11 cellular contexts compared by ENCODE assay signal in genomic region chr1:77655431-77655974, GRCh38. TPM values are rescaled to one million over a fixed set of nuclear protein-coding genes. Genes with fewer than 3 reads are reported as not detected.
DNase-seq lines count a peak whose midpoint lies in the region; ATAC-seq and TF ChIP-seq lines count a peak whose summit lies in the region.
"Had no signal": no experiment of that assay in that cellular context is flagged by ENCODE, and none has a peak within 500 bp of the region (broad histone marks: within the 10 kb centered on the region; RNA-seq: fewer than 3 reads in every experiment).

No MANE protein-coding gene starts in this region.

- peak overlapping the region; percentile 8 to 13 for H3K27ac Mint-ChIP-seq in T-cell
- peak overlapping the region in 7 of 9 donors; percentile 6 to 57 (median 24) for H3K27ac Mint-ChIP-seq in naive thymus-derived CD4-positive, alpha-beta T cell
- no peak overlapping the region for H3K27ac Mint-ChIP-seq in WTC11
- H3K27ac Mint-ChIP-seq: activated T-helper 1 cell treated with anti-CD3 and anti-CD28 coated beads, Interleukin-12 subunit alpha, Interleukin-12 subunit beta, Interleukin-2, Interleukin-4 antibody, amounts not matched to agents 30 ng/mL and 10 ng/mL and 1 ng/mL, durations not matched to agents 14 hours and 24 hours and 36 hours had no signal

- H3K36me3 Mint-ChIP-seq in T-cell (peaks cover 49% of the 10 kb centered on the region), WTC11 (peaks cover 24% of the 10 kb centered on the region)
- peaks cover 4 to 52% (median 45%) of the 10 kb centered on the region in 5 donors for H3K36me3 Mint-ChIP-seq in naive thymus-derived CD4-positive, alpha-beta T cell

- POLR2A ChIA-PET in T-cell (lab: Charles Lee) (no interaction called here), WTC11 (lab: Charles Lee) (no interaction called here)
- POLR2A ChIA-PET in naive thymus-derived CD4-positive, alpha-beta T cell (lab: Charles Lee): no interaction called here

- no peaks in the 10 kb centered on the region for H3K4me1 ChIP-seq in naive thymus-derived CD4-positive, alpha-beta T cell (ENCODE audit: control insufficient read depth in 2 of 2, insufficient read depth in 2 of 2, low read length in 2 of 2)

- H3K36me3 ChIP-seq in naive thymus-derived CD4-positive, alpha-beta T cell (ENCODE audit: control insufficient read depth in 2 of 3, insufficient read depth in 3 of 3, low read length in 3 of 3): peaks cover 0 to 13% (median 0%) of the 10 kb centered on the region in 3 experiments

- H3K4me3 ChIP-seq in naive thymus-derived CD4-positive, alpha-beta T cell (ENCODE audit: low read length): no peak overlapping the region
- H3K4me3 ChIP-seq: dorsolateral prefrontal cortex had no signal

- H3K9me3 ChIP-seq in naive thymus-derived CD4-positive, alpha-beta T cell (ENCODE audit: control insufficient read depth in 2 of 3, low read length in 3 of 3): peaks cover 0 to 9% (median 4%) of the 10 kb centered on the region in 3 experiments

- CTCF ChIA-PET in T-cell (lab: Charles Lee) (no interaction called here), WTC11 (lab: Charles Lee) (no interaction called here)
- CTCF ChIA-PET in naive thymus-derived CD4-positive, alpha-beta T cell (lab: Charles Lee): no interaction called here

- H3K27ac ChIP-seq in naive thymus-derived CD4-positive, alpha-beta T cell (ENCODE audit: low read depth, low read length): no peak overlapping the region

- H3K4me1 Mint-ChIP-seq in T-cell: peaks cover 35 to 51% (median 51%) of the 10 kb centered on the region in 3 donors
- peaks cover 14 to 62% (median 46%) of the 10 kb centered on the region in 7 donors for H3K4me1 Mint-ChIP-seq in naive thymus-derived CD4-positive, alpha-beta T cell
- H3K4me1 Mint-ChIP-seq in WTC11: peaks cover 2% of the 10 kb centered on the region; the same call in 1 of the 2 replicates
- H3K4me1 Mint-ChIP-seq: nephron progenitor cell had no signal

- no peak for TF ChIP-seq CTCF in WTC11 (IDR thresholded peaks at IDR 0.05)

- ATAC-seq in GM18502 (IDR thresholded peaks at IDR 0.05; ENCODE audit: poor library complexity, unreplicated experiment) (peak; percentile 46), HG03039 (IDR thresholded peaks at IDR 0.05; ENCODE audit: unreplicated experiment) (peak; percentile 69), T-cell (replicated peaks in 1 of 4) (no peak), GM21576 (IDR thresholded peaks at IDR 0.05; ENCODE audit: unreplicated experiment) (no peak), WTC11 (no peak)
- ATAC-seq in naive thymus-derived CD4-positive, alpha-beta T cell: no peak

- H3K27me3 ChIP-seq in naive thymus-derived CD4-positive, alpha-beta T cell (ENCODE audit: control insufficient read depth in 2 of 2, insufficient read depth in 2 of 2, low read length in 2 of 2): no peaks in the 10 kb centered on the region
- H3K27me3 ChIP-seq: dorsolateral prefrontal cortex had no signal

- H3K4me3 Mint-ChIP-seq in T-cell (no peak overlapping the region), WTC11 (no peak overlapping the region)
- peak overlapping the region in 2 of 10 donors; percentile 12 to 26 for H3K4me3 Mint-ChIP-seq in naive thymus-derived CD4-positive, alpha-beta T cell
- H3K4me3 Mint-ChIP-seq: activated T-helper 1 cell treated with anti-CD3 and anti-CD28 coated beads, Interleukin-12 subunit alpha, Interleukin-12 subunit beta, Interleukin-2, Interleukin-4 antibody, amounts not matched to agents 30 ng/mL and 10 ng/mL and 1 ng/mL, durations not matched to agents 14 hours and 24 hours and 36 hours; nephron progenitor cell had no signal

- intact Hi-C loops in naive thymus-derived CD4-positive, alpha-beta T cell (cut with micrococcal nuclease): no loop called here

- DNase-seq in T-cell (no peak), HPDE6-E6E7 (ENCODE audit: extremely low spot score) (no peak), WTC11 (ENCODE audit: low spot score) (no peak)
- DNase-seq in naive thymus-derived CD4-positive, alpha-beta T cell: no peak
- DNase-seq: dorsolateral prefrontal cortex, nephron progenitor cell, T-helper 9 cell had no signal

- H3K9me3 Mint-ChIP-seq in T-cell (peaks cover 0 to 10% (median under 1%) of the 10 kb centered on the region in 3 donors), WTC11 (peaks cover 26% of the 10 kb centered on the region)
- H3K9me3 Mint-ChIP-seq in naive thymus-derived CD4-positive, alpha-beta T cell: peaks cover 0 to 32% (median 17%) of the 10 kb centered on the region in 11 donors

- H3K27me3 Mint-ChIP-seq in T-cell (no peaks in the 10 kb centered on the region), WTC11 (ENCODE audit: low read depth) (no peaks in the 10 kb centered on the region)
- no peaks in the 10 kb centered on the region for H3K27me3 Mint-ChIP-seq in naive thymus-derived CD4-positive, alpha-beta T cell

TF ChIP-seq in WTC11, 78 proteins besides CTCF, POLR2A, EP300 and RAD21:
- no peak for TF ChIP-seq ZBTB21 (CRISPR knock-in tag; IDR thresholded peaks at IDR 0.05; ENCODE audit: borderline replicate concordance)
- TF ChIP-seq ZNF396 (CRISPR knock-in tag; IDR thresholded peaks at IDR 0.05; ENCODE audit: borderline replicate concordance): no peak
- TF ChIP-seq TP53 (CRISPR knock-in tag; IDR thresholded peaks at IDR 0.05): no peak
- TF ChIP-seq MXD4 (CRISPR knock-in tag; IDR thresholded peaks at IDR 0.05; ENCODE audit: borderline replicate concordance): no peak
- no peak for TF ChIP-seq FOXK1 (CRISPR knock-in tag; IDR thresholded peaks at IDR 0.05)
- TF ChIP-seq CBFB (CRISPR knock-in tag; IDR thresholded peaks at IDR 0.05; ENCODE audit: low read depth): no peak
- no peak for TF ChIP-seq GABPB1 (CRISPR knock-in tag; IDR thresholded peaks at IDR 0.05)
- TF ChIP-seq ZNF138 (CRISPR knock-in tag; conservative IDR thresholded peaks at IDR 0.05): no peak
TF ChIP-seq in WTC11: peak in this region for 0.

RNA-seq across cellular contexts. Expression of gene ZZZ3, which starts 27.0 kb away (rescaled TPM):
- total RNA-seq in T-cell: 10 to 100 TPM; 48.6 to 64.2 (median 57.0) TPM
- total RNA-seq in naive thymus-derived CD4-positive, alpha-beta T cell: 10 to 100 TPM; 40.9 to 76.1 (median 59.5) TPM
- polyA plus RNA-seq in naive thymus-derived CD4-positive, alpha-beta T cell: 10 to 100 TPM; 33.5 to 42.2 TPM
- 43.3 to 47.5 TPM (median 43.5 TPM) in 3 replicates for total RNA-seq in WTC11 (2021)

Comparison
In these comparisons a context has a peak if more than half of its experiments do, and no peak if none do; other contexts are left out.
1. ATAC-seq: peak in GM18502 (single experiment) and HG03039 (single experiment); none in T-cell (0 of 4), naive thymus-derived CD4-positive, alpha-beta T cell (single experiment), GM21576 (single experiment) and WTC11 (single experiment).